ENCODE assay signal across 1 cellular context in genomic region chr9:96345551-96345950, GRCh38.
TF ChIP-seq lines count a peak whose summit lies in the region.

No MANE protein-coding gene starts in this region.

TF ChIP-seq in HCT116, 20 proteins besides CTCF, POLR2A, EP300 and RAD21:
- TF ChIP-seq CBX3 (IDR thresholded peaks at IDR 0.05; ENCODE audit: low read depth) (no peak), YY1 (IDR thresholded peaks at IDR 0.05; ENCODE audit: extremely low read depth, insufficient replicate concordance, low read depth, low read length) (no peak), TCF7L2 (IDR thresholded peaks at IDR 0.05; ENCODE audit: borderline replicate concordance, extremely low read depth, insufficient read depth, insufficient read length) (no peak), ELF1 (IDR thresholded peaks at IDR 0.05; ENCODE audit: borderline replicate concordance, low read depth) (no peak), SRF (IDR thresholded peaks at IDR 0.05; ENCODE audit: low read depth) (no peak)
